In genomic region chr11:107591098-107591445, GRCh38 we compare ENCODE assay signal across 8 cellular contexts. TPM values are rescaled to one million over a fixed set of nuclear protein-coding genes. Genes with fewer than 3 reads are reported as not detected.
DNase-seq lines count a peak whose midpoint lies in the region; ATAC-seq, FAIRE-seq and TF ChIP-seq lines count a peak whose summit lies in the region.

Gene ELMOD1 (plus strand): TSS chr11:107591147. CDS start chr11:107618190, 27,043 bp downstream.

- peak; percentile 62 for ATAC-seq in HG03045 (IDR thresholded peaks at IDR 0.05; ENCODE audit: unreplicated experiment)

- intact Hi-C loops in A673 (cut with micrococcal nuclease; ENCODE audit: unreplicated experiment): no loop called here

- H3F3A ChIP-seq in smooth muscle cell (ENCODE audit: low read depth): no peaks in the 10 kb centered on the region

- TF ChIP-seq CTCF in A673 (conservative IDR thresholded peaks at IDR 0.05; ENCODE audit: low read depth, low read length): no peak
- TF ChIP-seq CTCF in GM12864 (IDR thresholded peaks at IDR 0.05; ENCODE audit: low read depth, low read length, missing control alignments): no peak
- peak; percentile 31 for TF ChIP-seq CTCF in bronchial epithelial cell (IDR thresholded peaks at IDR 0.05; ENCODE audit: insufficient read depth, low read length, severe bottlenecking)
- TF ChIP-seq CTCF in smooth muscle cell (IDR thresholded peaks at IDR 0.05; ENCODE audit: borderline replicate concordance, insufficient read depth, poor library complexity, severe bottlenecking): peak; percentile 7

- POLR2A ChIA-PET in A673 (lab: Charles Lee; ENCODE audit: low non-redundant PET): no interaction called here

- DNase-seq in A673 (ENCODE audit: low spot score): peak; percentile 65
- DNase-seq in GM12864 (ENCODE audit: low read depth): no peak
- DNase-seq in SK-N-DZ (ENCODE audit: low spot score): peak; percentile 40
- DNase-seq in bronchial epithelial cell (ENCODE audit: low read depth): no peak
- DNase-seq in iris pigment epithelial cell (ENCODE audit: low read depth): peak; percentile 29
- peak; percentile 30 for DNase-seq in smooth muscle cell (lab: John Stamatoyannopoulos, UW; ENCODE audit: unreplicated experiment)
- no peak for DNase-seq in NCI-H2029 treated with DMSO at 0.1 percent for 48 hours (lab: John Stamatoyannopoulos, UW)

- H3K27ac ChIP-seq in A673 (ENCODE audit: low read depth, low read length, poor library complexity, severe bottlenecking) (no peak within 1 kb of the TSS), smooth muscle cell (ENCODE audit: low read depth) (no peak within 1 kb of the TSS)

- H3K4me1 ChIP-seq in A673 (ENCODE audit: insufficient read depth, low read length, poor library complexity, severe bottlenecking) (peaks cover 12% of the 10 kb centered on the region), smooth muscle cell (ENCODE audit: low read depth) (peaks cover 7% of the 10 kb centered on the region)

- H3K36me3 ChIP-seq in A673 (ENCODE audit: insufficient read depth, low read length, poor library complexity, severe bottlenecking) (no peaks in the 10 kb centered on the region), bronchial epithelial cell (ENCODE audit: control insufficient read depth, insufficient read depth, low read length) (no peaks in the 10 kb centered on the region), smooth muscle cell (ENCODE audit: low read depth) (no peaks in the 10 kb centered on the region)

- peak within 1 kb of the TSS; percentile 94 for H2AFZ ChIP-seq in smooth muscle cell (ENCODE audit: low read depth)

- no peak for FAIRE-seq in bronchial epithelial cell (lab: Jason Lieb, UNC)

- H3K27me3 ChIP-seq in A673 (replicated peaks; ENCODE audit: insufficient read depth, low read depth, low read length, poor library complexity) (peaks cover 84% of the 10 kb centered on the region), bronchial epithelial cell (ENCODE audit: control insufficient read depth, insufficient read depth, low read length) (peaks cover 27% of the 10 kb centered on the region), smooth muscle cell (ENCODE audit: low read depth) (peaks cover 56% of the 10 kb centered on the region)

- H3K9ac ChIP-seq in smooth muscle cell (ENCODE audit: low read depth): no peak within 1 kb of the TSS

- H3K9me3 ChIP-seq in A673 (ENCODE audit: low read depth, low read length, poor library complexity, severe bottlenecking) (no peaks in the 10 kb centered on the region), smooth muscle cell (replicated peaks; ENCODE audit: low read depth) (no peaks in the 10 kb centered on the region)

- WGBS in smooth muscle cell (ENCODE audit: low lambda C conversion rate): 2% methylated on average over 24 of the region's 48 CpGs

- CTCF ChIA-PET in A673 (lab: Charles Lee): no interaction called here

- H4K20me1 ChIP-seq in smooth muscle cell (ENCODE audit: low read depth): no peaks in the 10 kb centered on the region

- BruUV-seq in A673 (replicated peaks; lab: Mats Ljungman, UMichigan): no TSS peak

- H3K4me3 ChIP-seq in A673 (ENCODE audit: low read depth, low read length, poor library complexity, severe bottlenecking) (peak within 1 kb of the TSS; percentile 49), GM12864 (ENCODE audit: low read depth, low read length) (peak within 1 kb of the TSS; percentile 39), bronchial epithelial cell (ENCODE audit: low read depth, low read length) (peak within 1 kb of the TSS; percentile 42), smooth muscle cell (peak within 1 kb of the TSS; percentile 65)

- H3K4me2 ChIP-seq in smooth muscle cell: peak within 1 kb of the TSS; percentile 96

- no peaks in the 10 kb centered on the region for H3K79me2 ChIP-seq in smooth muscle cell (ENCODE audit: low read depth)

RNA-seq across cellular contexts. Expression of gene ELMOD1, which starts in this region (rescaled TPM):
- total RNA-seq in A673 (2021) (not detected in 2 replicates), bronchial epithelial cell (under 0.01 TPM in 1 of 2 replicates, not detected in the other), smooth muscle cell (0.94 and 1.4 TPM in 2 replicates)
- 1.3 and 1.6 TPM in 2 replicates for polyA plus RNA-seq in SK-N-DZ (2014; cell fraction: cytosol; rRNA removed)
- polyA plus RNA-seq in SK-N-DZ (2014; cell fraction: nucleus; rRNA removed): 0.52 and 0.98 TPM in 2 replicates
- polyA plus RNA-seq in smooth muscle cell: 0.24 TPM in 1 of 2 replicates, not detected in the other

Comparison
In these comparisons a context has a peak if more than half of its experiments do, and no peak if none do; other contexts are left out.
1. Peak in DNase-seq and H3K4me3 ChIP-seq in A673; RNA of the gene not detected or under 1 TPM.
2. DNase-seq: peak in SK-N-DZ (single experiment), iris pigment epithelial cell (single experiment) and smooth muscle cell (single experiment); none in GM12864 (single experiment), bronchial epithelial cell (single experiment) and NCI-H2029 treated with DMSO at 0.1 percent for 48 hours (single experiment).
3. CTCF ChIP-seq: peak in bronchial epithelial cell (single experiment) and smooth muscle cell (single experiment); none in A673 (single experiment) and GM12864 (single experiment).
4. Peak in every context shown above with its lines, with median percentiles within 50 percentile points of each other: H3K4me3 ChIP-seq.